ENCODE assay signal across 1 cellular context in genomic region chr9:128919409-128919808, GRCh38.
TF ChIP-seq lines count a peak whose summit lies in the region.

No MANE protein-coding gene starts in this region.

TF ChIP-seq in A549, 52 proteins besides CTCF, POLR2A, EP300 and RAD21 (continued from another document):
- TF ChIP-seq BCL3 (IDR thresholded peaks at IDR 0.05) (no peak), JUN (IDR thresholded peaks at IDR 0.05) (no peak), MAFK (IDR thresholded peaks at IDR 0.05; ENCODE audit: partially characterized antibody) (no peak), FOSL2 (IDR thresholded peaks at IDR 0.05) (no peak), FOSL2 (CRISPR knock-in tag; IDR thresholded peaks at IDR 0.05) (no peak), PHF8 (IDR thresholded peaks at IDR 0.05; ENCODE audit: borderline replicate concordance, low read depth) (no peak), FOSB (CRISPR knock-in tag; IDR thresholded peaks at IDR 0.05) (no peak), TP53 (CRISPR knock-in tag; IDR thresholded peaks at IDR 0.05) (no peak), KDM5A (IDR thresholded peaks at IDR 0.05) (no peak), KDM1A (IDR thresholded peaks at IDR 0.05; ENCODE audit: low read depth) (no peak)
